Comparison of ENCODE assay signal across 24 cellular contexts in the genomic region with DNA sequence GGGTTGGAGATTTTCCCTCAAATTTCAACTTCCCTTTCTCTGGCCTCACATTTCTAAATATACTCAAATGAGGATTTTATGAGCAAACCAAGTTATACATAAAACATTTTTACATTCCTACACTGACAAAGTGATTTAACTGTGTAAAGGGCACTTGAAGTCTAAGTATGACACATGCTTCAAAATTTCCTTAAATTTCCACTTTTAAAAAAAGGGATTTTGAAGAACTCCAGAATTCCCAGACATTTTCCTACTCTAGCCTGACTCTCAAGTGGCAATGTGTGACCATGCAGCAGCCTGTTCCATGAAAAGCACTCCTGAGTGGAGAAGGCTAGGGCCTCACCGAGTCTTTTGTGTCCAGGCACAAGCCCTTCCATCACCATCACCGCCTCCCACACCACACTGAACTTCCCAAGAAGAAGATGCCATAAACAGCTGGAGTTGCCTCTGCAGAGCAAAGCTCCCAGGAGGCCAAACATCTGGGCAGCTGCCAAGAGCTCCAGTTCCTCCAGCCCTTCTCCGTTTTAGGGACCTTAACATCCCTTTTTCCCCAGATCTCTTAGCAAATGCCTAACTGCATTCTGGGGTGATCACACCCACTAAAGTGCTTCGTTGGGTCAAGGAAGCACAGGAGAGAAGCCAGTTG.
DNase-seq lines count a peak whose midpoint lies in the region; ATAC-seq and TF ChIP-seq lines count a peak whose summit lies in the region.
"Had no signal": no experiment of that assay in that cellular context is flagged by ENCODE, and none has a peak within 500 bp of the region (broad histone marks: within the 10 kb centered on the region; RNA-seq: fewer than 3 reads in every experiment).

No MANE protein-coding gene starts in this region.

- H3K9me3 Mint-ChIP-seq in mesothelial cell of epicardium = peaks cover 7% of the 10 kb centered on the region

- no peak overlapping the region for H3K27ac ChIP-seq in smooth muscle cell (ENCODE audit: low read depth)
- H3K27ac ChIP-seq: BLaER1 had no signal

- ATAC-seq in Right ventricle myocardium superior (ENCODE audit: poor library complexity) = no peak
- ATAC-seq: K562 had no signal

- H3K27me3 Mint-ChIP-seq in mesothelial cell of epicardium (ENCODE audit: low read depth) = peaks cover 98% of the 10 kb centered on the region

- H2AFZ ChIP-seq in smooth muscle cell (ENCODE audit: low read depth) = no peak overlapping the region

- H3F3A ChIP-seq in smooth muscle cell (ENCODE audit: low read depth) = no peaks in the 10 kb centered on the region

- no peaks in the 10 kb centered on the region for H4K20me1 ChIP-seq in smooth muscle cell (ENCODE audit: low read depth)
- H4K20me1 ChIP-seq: BLaER1 had no signal

- peaks cover 3% of the 10 kb centered on the region for H3K36me3 Mint-ChIP-seq in mesothelial cell of epicardium

- no peaks in the 10 kb centered on the region for H3K79me2 ChIP-seq in smooth muscle cell (ENCODE audit: low read depth)

- H3K27me3 ChIP-seq in adipocyte (replicated peaks; ENCODE audit: control insufficient read depth, insufficient read depth, low read length) (peaks cover 74% of the 10 kb centered on the region), smooth muscle cell (ENCODE audit: low read depth) (peaks cover 86% of the 10 kb centered on the region)
- H3K27me3 ChIP-seq: BLaER1 had no signal

- no peak overlapping the region for H3K4me3 Mint-ChIP-seq in mesothelial cell of epicardium
- H3K4me3 Mint-ChIP-seq: CD4-positive, alpha-beta T cell had no signal

- H3K9ac ChIP-seq in adipocyte (ENCODE audit: low read length) (no peak overlapping the region), smooth muscle cell (ENCODE audit: low read depth) (no peak overlapping the region)
- H3K9ac ChIP-seq: BLaER1 had no signal

- WGBS in smooth muscle cell (ENCODE audit: low lambda C conversion rate) = 56% methylated on average over 4 of the region's 4 CpGs

- intact Hi-C loops in Right ventricle myocardium superior (cut with DNase I) = no loop called here

- no peak for TF ChIP-seq CTCF in mesothelial cell of epicardium (IDR thresholded peaks at IDR 0.05; ENCODE audit: unreplicated experiment)
- no peak for TF ChIP-seq CTCF in smooth muscle cell (IDR thresholded peaks at IDR 0.05; ENCODE audit: borderline replicate concordance, insufficient read depth, poor library complexity, severe bottlenecking)

- H3K4me3 ChIP-seq in adipocyte (ENCODE audit: low read length) = no peak overlapping the region
- no peak overlapping the region for H3K4me3 ChIP-seq in smooth muscle cell
- H3K4me3 ChIP-seq: BLaER1, K562 had no signal

- H3K4me1 Mint-ChIP-seq in mesothelial cell of epicardium = peaks cover 43% of the 10 kb centered on the region

- peaks cover 17% of the 10 kb centered on the region for H3K9me3 ChIP-seq in adipocyte (ENCODE audit: control insufficient read depth, low read length)
- H3K9me3 ChIP-seq in smooth muscle cell (replicated peaks; ENCODE audit: low read depth) = no peaks in the 10 kb centered on the region
- H3K9me3 ChIP-seq: BLaER1 had no signal

- H3K4me1 ChIP-seq in adipocyte (ENCODE audit: control insufficient read depth, insufficient read depth, low read length) = peaks cover 4% of the 10 kb centered on the region
- peaks cover 31% of the 10 kb centered on the region for H3K4me1 ChIP-seq in smooth muscle cell (ENCODE audit: low read depth)
- H3K4me1 ChIP-seq: BLaER1 had no signal

- peak overlapping the region; percentile 17 for H3K4me2 ChIP-seq in smooth muscle cell
- H3K4me2 ChIP-seq: BLaER1 had no signal

- H3K36me3 ChIP-seq in adipocyte (ENCODE audit: control insufficient read depth, insufficient read depth, low read length, severe bottlenecking) (no peaks in the 10 kb centered on the region), smooth muscle cell (ENCODE audit: low read depth) (no peaks in the 10 kb centered on the region)
- H3K36me3 ChIP-seq: BLaER1 had no signal

- DNase-seq in EL = peak; percentile 2
- peak; percentile 4 for DNase-seq in adipocyte (ENCODE audit: low read depth)
- DNase-seq in mesothelial cell of epicardium (ENCODE audit: low spot score in 2 of 2, unreplicated experiment in 2 of 2) = no peak
- DNase-seq in smooth muscle cell (lab: John Stamatoyannopoulos, UW; ENCODE audit: unreplicated experiment) = no peak
- no peak for DNase-seq in NCI-H524 (lab: John Stamatoyannopoulos, UW)
- DNase-seq in Right ventricle myocardium superior = no peak
- no peak for DNase-seq in NCI-H2029 (lab: John Stamatoyannopoulos, UW)
- DNase-seq in NCI-H1436 (lab: John Stamatoyannopoulos, UW) = no peak
- DNase-seq: ACHN; CD4-positive, alpha-beta T cell; COR-L47; DMS79; H7; Kasumi-1; NCI-H1105; NCI-H146; NCI-H2029 treated with DMSO at 0.1 percent for 48 hours; NCI-H2227 treated with DMSO at 0.1 percent for 48 hours; NCI-H69; RPMI8226; SHP77; SW 1271 had no signal

- peak overlapping the region; percentile 56 for H3K27ac Mint-ChIP-seq in mesothelial cell of epicardium
- H3K27ac Mint-ChIP-seq: CD4-positive, alpha-beta T cell had no signal

Comparison
In these comparisons a context has a peak if more than half of its experiments do, and no peak if none do; other contexts are left out.
1. DNase-seq: peak in EL (single experiment) and adipocyte (single experiment); none in mesothelial cell of epicardium (0 of 2), smooth muscle cell (single experiment), NCI-H524 (0 of 2), Right ventricle myocardium superior (single experiment), NCI-H2029 (single experiment) and NCI-H1436 (single experiment).